ENCODE assay signal across 9 cellular contexts in genomic region chr15:64623347-64624024, GRCh38.
DNase-seq lines count a peak whose midpoint lies in the region; ATAC-seq and TF ChIP-seq lines count a peak whose summit lies in the region.
"Had no signal": no experiment of that assay in that cellular context is flagged by ENCODE, and none has a peak within 500 bp of the region (broad histone marks: within the 10 kb centered on the region; RNA-seq: fewer than 3 reads in every experiment).

No MANE protein-coding gene starts in this region.

- H3K36me3 Mint-ChIP-seq in activated CD4-positive, alpha-beta memory T cell treated with anti-CD3 and anti-CD28 coated beads for 36 hours, result peaks cover 13% of the 10 kb centered on the region
- peaks cover 17% of the 10 kb centered on the region for H3K36me3 Mint-ChIP-seq in endodermal cell (ENCODE audit: low read depth)

- POLR2A ChIA-PET in activated CD4-positive, alpha-beta memory T cell treated with anti-CD3 and anti-CD28 coated beads for 36 hours (lab: Charles Lee), result interaction anchor here (1.0 kb wide), 1 partner anchor 11 kb away, joined by 3 read pairs; no protein-coding TSS in a partner anchor

- intact Hi-C loops in activated CD4-positive, alpha-beta memory T cell treated with anti-CD3 and anti-CD28 coated beads for 36 hours (cut with micrococcal nuclease), result loop anchor here (2.0 to 5.0 kb wide), 2 partner anchors 27 to 74 kb away; no protein-coding TSS in a partner anchor

- H3K27ac ChIP-seq in endodermal cell (ENCODE audit: low read depth, low read length), result no peak overlapping the region

- H3K9ac ChIP-seq in endodermal cell (ENCODE audit: extremely low read depth, low read length, poor library complexity, severe bottlenecking), result no peak overlapping the region

- H3K4me1 Mint-ChIP-seq in activated CD4-positive, alpha-beta memory T cell treated with anti-CD3 and anti-CD28 coated beads for 36 hours (ENCODE audit: low read depth), result peaks cover 82% of the 10 kb centered on the region
- peaks cover 86% of the 10 kb centered on the region for H3K4me1 Mint-ChIP-seq in stimulated activated naive CD8-positive, alpha-beta T cell treated with anti-CD3 and anti-CD28 coated beads, Interleukin-15, amount 100 ng/mL, for 72 hours
- peaks cover 35% of the 10 kb centered on the region for H3K4me1 Mint-ChIP-seq in endodermal cell

- TF ChIP-seq CTCF in endodermal cell (conservative IDR thresholded peaks at IDR 0.05), result no peak

- 98 to 100% methylated on average over 2 of the region's 2 CpGs for WGBS in endodermal cell (ENCODE audit: insufficient coverage in 1 of 2, insufficient read length in 1 of 2), 2 experiments

- no peaks in the 10 kb centered on the region for H3K9me3 ChIP-seq in endodermal cell (ENCODE audit: control insufficient read depth, low read length)

- H3K4me3 Mint-ChIP-seq in activated CD4-positive, alpha-beta memory T cell treated with anti-CD3 and anti-CD28 coated beads for 36 hours, result no peak overlapping the region
- H3K4me3 Mint-ChIP-seq in stimulated activated naive CD8-positive, alpha-beta T cell treated with anti-CD3 and anti-CD28 coated beads, Interleukin-15, amount 100 ng/mL, for 72 hours, result peak overlapping the region; percentile 62 to 75
- no peak overlapping the region for H3K4me3 Mint-ChIP-seq in endodermal cell

- H3K36me3 ChIP-seq in endodermal cell (ENCODE audit: control insufficient read depth, insufficient read depth, low read length), result peaks cover 23% of the 10 kb centered on the region

- ATAC-seq in stimulated activated naive CD8-positive, alpha-beta T cell treated with anti-CD3 and anti-CD28 coated beads, Interleukin-15, amount 100 ng/mL, for 72 hours, result peak; percentile 67

- no peaks in the 10 kb centered on the region for H3K27me3 Mint-ChIP-seq in activated CD4-positive, alpha-beta memory T cell treated with anti-CD3 and anti-CD28 coated beads for 36 hours
- H3K27me3 Mint-ChIP-seq in stimulated activated naive CD8-positive, alpha-beta T cell treated with anti-CD3 and anti-CD28 coated beads, Interleukin-15, amount 100 ng/mL, for 72 hours, result no peaks in the 10 kb centered on the region
- H3K27me3 Mint-ChIP-seq in endodermal cell (ENCODE audit: insufficient read depth), result peaks cover 8% of the 10 kb centered on the region

- DNase-seq in activated CD4-positive, alpha-beta T cell treated with anti-CD3 and anti-CD28 coated beads for 4 hours, result peak; percentile 8 to 16
- no peak for DNase-seq in activated CD4-positive, alpha-beta T cell treated with anti-CD3 and anti-CD28 coated beads, Interleukin-2, amount 50 U/mL, for 1 hour
- peak; percentile 73 for DNase-seq in activated CD4-positive, alpha-beta memory T cell treated with anti-CD3 and anti-CD28 coated beads for 36 hours
- peak; percentile 81 for DNase-seq in fibroblast of peridontal ligament (ENCODE audit: extremely low read depth)
- DNase-seq in stimulated activated naive CD8-positive, alpha-beta T cell treated with anti-CD3 and anti-CD28 coated beads, Interleukin-15, amount 100 ng/mL, for 72 hours, result peak in 1 of 2 donors; percentile 56
- no peak for DNase-seq in dermis blood vessel endothelial cell
- no peak for DNase-seq in NCI-H526 (lab: John Stamatoyannopoulos, UW)
- DNase-seq in endodermal cell, result no peak
- DNase-seq: SW 1271 had no signal

- H3K27ac Mint-ChIP-seq in activated CD4-positive, alpha-beta memory T cell treated with anti-CD3 and anti-CD28 coated beads for 36 hours, result peak overlapping the region; percentile 90
- H3K27ac Mint-ChIP-seq in stimulated activated naive CD8-positive, alpha-beta T cell treated with anti-CD3 and anti-CD28 coated beads, Interleukin-15, amount 100 ng/mL, for 72 hours, result peak overlapping the region in 1 of 2 donors; percentile 94
- no peak overlapping the region for H3K27ac Mint-ChIP-seq in endodermal cell

- no peaks in the 10 kb centered on the region for H3K27me3 ChIP-seq in endodermal cell (ENCODE audit: control insufficient read depth, insufficient read depth, low read length, poor library complexity, severe bottlenecking)

- CTCF ChIA-PET in activated CD4-positive, alpha-beta memory T cell treated with anti-CD3 and anti-CD28 coated beads for 36 hours (lab: Charles Lee), result interaction anchor here (1.1 to 1.6 kb wide), 3 partner anchors 10 to 27 kb away, joined by 3 to 4 read pairs (median 3); no protein-coding TSS in a partner anchor

- H3K4me1 ChIP-seq in endodermal cell (ENCODE audit: control insufficient read depth, insufficient read depth, low read length), result no peaks in the 10 kb centered on the region

- no peak overlapping the region for H3K4me3 ChIP-seq in endodermal cell (ENCODE audit: low read length)

- H3K9me3 Mint-ChIP-seq in activated CD4-positive, alpha-beta memory T cell treated with anti-CD3 and anti-CD28 coated beads for 36 hours, result no peaks in the 10 kb centered on the region
- H3K9me3 Mint-ChIP-seq in stimulated activated naive CD8-positive, alpha-beta T cell treated with anti-CD3 and anti-CD28 coated beads, Interleukin-15, amount 100 ng/mL, for 72 hours, result no peaks in the 10 kb centered on the region
- H3K9me3 Mint-ChIP-seq in endodermal cell, result no peaks in the 10 kb centered on the region

Comparison
In these comparisons a context has a peak if more than half of its experiments do, and no peak if none do; other contexts are left out.
1. DNase-seq: peak in activated CD4-positive, alpha-beta T cell treated with anti-CD3 and anti-CD28 coated beads for 4 hours (2 of 2), activated CD4-positive, alpha-beta memory T cell treated with anti-CD3 and anti-CD28 coated beads for 36 hours (single experiment) and fibroblast of peridontal ligament (single experiment); none in activated CD4-positive, alpha-beta T cell treated with anti-CD3 and anti-CD28 coated beads, Interleukin-2, amount 50 U/mL, for 1 hour (single experiment), dermis blood vessel endothelial cell (single experiment), NCI-H526 (0 of 2) and endodermal cell (single experiment).
2. H3K4me3 Mint-ChIP-seq: peak in stimulated activated naive CD8-positive, alpha-beta T cell treated with anti-CD3 and anti-CD28 coated beads, Interleukin-15, amount 100 ng/mL, for 72 hours (2 of 2); none in activated CD4-positive, alpha-beta memory T cell treated with anti-CD3 and anti-CD28 coated beads for 36 hours (single experiment) and endodermal cell (single experiment).